ENCODE assay signal across 3 cellular contexts in the genomic region with DNA sequence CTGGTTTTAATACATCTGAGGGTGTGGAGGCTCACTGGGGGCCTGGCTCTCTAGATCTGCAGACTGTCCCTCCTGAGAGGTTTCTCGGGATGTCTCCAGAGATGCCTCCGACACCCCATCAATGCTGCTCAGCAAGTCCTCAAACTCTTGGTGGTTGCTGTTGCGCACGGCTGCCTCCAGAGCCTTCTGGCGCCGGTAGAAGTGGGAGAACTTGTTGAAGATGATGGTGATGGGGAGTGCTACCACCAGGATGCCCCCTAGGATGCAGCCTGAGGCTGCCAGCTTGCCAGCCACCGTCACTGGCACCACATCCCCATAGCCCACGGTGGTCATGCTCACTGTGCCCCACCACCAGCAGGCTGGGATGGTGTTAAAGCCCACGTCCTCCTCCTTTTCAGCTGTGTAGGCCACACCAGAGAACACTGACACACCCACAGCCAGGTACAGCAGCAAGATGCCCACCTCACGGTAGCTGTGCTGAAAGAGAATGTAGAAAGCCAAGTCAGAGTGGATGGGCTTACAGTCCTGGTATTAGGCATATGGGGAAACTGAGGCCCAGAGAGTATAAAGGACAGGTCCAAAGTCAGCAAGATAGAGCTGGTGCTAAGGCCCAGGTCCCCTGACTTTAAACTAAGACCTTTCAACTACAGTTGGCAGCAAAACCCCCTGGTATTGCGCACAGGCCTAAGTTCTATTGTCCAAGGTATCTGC.
TF ChIP-seq lines count a peak whose summit lies in the region.

No MANE protein-coding gene starts in this region.

TF ChIP-seq in SK-N-SH treated with all-trans-retinoic acid at 6 μM for 48 hours, 23 proteins besides CTCF, POLR2A, EP300 and RAD21:
- TF ChIP-seq ESRRG (CRISPR knock-in tag; IDR thresholded peaks at IDR 0.05), result no peak
- TF ChIP-seq, protein P1, sequence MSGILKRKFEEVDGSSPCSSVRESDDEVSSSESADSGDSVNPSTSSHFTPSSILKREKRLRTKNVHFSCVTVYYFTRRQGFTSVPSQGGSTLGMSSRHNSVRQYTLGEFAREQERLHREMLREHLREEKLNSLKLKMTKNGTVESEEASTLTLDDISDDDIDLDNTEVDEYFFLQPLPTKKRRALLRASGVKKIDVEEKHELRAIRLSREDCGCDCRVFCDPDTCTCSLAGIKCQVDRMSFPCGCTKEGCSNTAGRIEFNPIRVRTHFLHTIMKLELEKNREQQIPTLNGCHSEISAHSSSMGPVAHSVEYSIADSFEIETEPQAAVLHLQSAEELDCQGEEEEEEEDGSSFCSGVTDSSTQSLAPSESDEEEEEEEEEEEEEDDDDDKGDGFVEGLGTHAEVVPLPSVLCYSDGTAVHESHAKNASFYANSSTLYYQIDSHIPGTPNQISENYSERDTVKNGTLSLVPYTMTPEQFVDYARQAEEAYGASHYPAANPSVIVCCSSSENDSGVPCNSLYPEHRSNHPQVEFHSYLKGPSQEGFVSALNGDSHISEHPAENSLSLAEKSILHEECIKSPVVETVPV (CRISPR knock-in tag; IDR thresholded peaks at IDR 0.05), result no peak
- no peak for TF ChIP-seq RARB (CRISPR knock-in tag; IDR thresholded peaks at IDR 0.05)
- no peak for TF ChIP-seq ZNF70 (CRISPR knock-in tag; IDR thresholded peaks at IDR 0.05)
- no peak for TF ChIP-seq TOX (CRISPR knock-in tag; IDR thresholded peaks at IDR 0.05; ENCODE audit: borderline replicate concordance)
- no peak for TF ChIP-seq ZC3H10 (CRISPR knock-in tag; IDR thresholded peaks at IDR 0.05)
- TF ChIP-seq ARNTL (CRISPR knock-in tag; IDR thresholded peaks at IDR 0.05; ENCODE audit: borderline replicate concordance, low read depth), result no peak
- no peak for TF ChIP-seq ZFP30 (CRISPR knock-in tag; IDR thresholded peaks at IDR 0.05)
TF ChIP-seq in SK-N-SH treated with all-trans-retinoic acid at 6 μM for 48 hours: peak in this region for 0.

TF ChIP-seq in SK-N-SH, 30 proteins besides CTCF, POLR2A, EP300 and RAD21:
- no peak for TF ChIP-seq FOXM1 (IDR thresholded peaks at IDR 0.05; ENCODE audit: low read depth)
- TF ChIP-seq TCF12 (IDR thresholded peaks at IDR 0.05), result no peak
- no peak for TF ChIP-seq NRF1 (IDR thresholded peaks at IDR 0.05; ENCODE audit: low read depth, low read length)
- TF ChIP-seq RXRA (IDR thresholded peaks at IDR 0.05; ENCODE audit: borderline replicate concordance, low read depth), result no peak
- TF ChIP-seq, protein P2, sequence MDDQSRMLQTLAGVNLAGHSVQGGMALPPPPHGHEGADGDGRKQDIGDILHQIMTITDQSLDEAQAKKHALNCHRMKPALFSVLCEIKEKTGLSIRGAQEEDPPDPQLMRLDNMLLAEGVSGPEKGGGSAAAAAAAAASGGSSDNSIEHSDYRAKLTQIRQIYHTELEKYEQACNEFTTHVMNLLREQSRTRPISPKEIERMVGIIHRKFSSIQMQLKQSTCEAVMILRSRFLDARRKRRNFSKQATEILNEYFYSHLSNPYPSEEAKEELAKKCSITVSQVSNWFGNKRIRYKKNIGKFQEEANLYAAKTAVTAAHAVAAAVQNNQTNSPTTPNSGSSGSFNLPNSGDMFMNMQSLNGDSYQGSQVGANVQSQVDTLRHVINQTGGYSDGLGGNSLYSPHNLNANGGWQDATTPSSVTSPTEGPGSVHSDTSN (IDR thresholded peaks at IDR 0.05), result no peak
- TF ChIP-seq RFX5 (IDR thresholded peaks at IDR 0.05; ENCODE audit: low read length), result no peak
- TF ChIP-seq, protein P3, sequence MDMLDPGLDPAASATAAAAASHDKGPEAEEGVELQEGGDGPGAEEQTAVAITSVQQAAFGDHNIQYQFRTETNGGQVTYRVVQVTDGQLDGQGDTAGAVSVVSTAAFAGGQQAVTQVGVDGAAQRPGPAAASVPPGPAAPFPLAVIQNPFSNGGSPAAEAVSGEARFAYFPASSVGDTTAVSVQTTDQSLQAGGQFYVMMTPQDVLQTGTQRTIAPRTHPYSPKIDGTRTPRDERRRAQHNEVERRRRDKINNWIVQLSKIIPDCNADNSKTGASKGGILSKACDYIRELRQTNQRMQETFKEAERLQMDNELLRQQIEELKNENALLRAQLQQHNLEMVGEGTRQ (IDR thresholded peaks at IDR 0.05; ENCODE audit: borderline replicate concordance, low read depth, low read length), result no peak
- no peak for TF ChIP-seq MXI1 (IDR thresholded peaks at IDR 0.05; ENCODE audit: low read depth, low read length)
- TF ChIP-seq RCOR1 (IDR thresholded peaks at IDR 0.05; ENCODE audit: low read length), result no peak
- TF ChIP-seq FOXJ3 (CRISPR knock-in tag; IDR thresholded peaks at IDR 0.05), result no peak
- TF ChIP-seq YY1 (IDR thresholded peaks at IDR 0.05; ENCODE audit: low read depth), result no peak

TF ChIP-seq in K562, 482 proteins besides CTCF, POLR2A, EP300 and RAD21:
- no peak for TF ChIP-seq TEAD1 (CRISPR knock-in tag; IDR thresholded peaks at IDR 0.05)
- no peak for TF ChIP-seq BRD9 (IDR thresholded peaks at IDR 0.05; ENCODE audit: low read depth, partially characterized antibody)
- TF ChIP-seq PHF21A (IDR thresholded peaks at IDR 0.05; ENCODE audit: borderline replicate concordance, low read depth), result no peak
- no peak for TF ChIP-seq CBX1 (IDR thresholded peaks at IDR 0.05; ENCODE audit: low read depth)
- TF ChIP-seq TRIM24 (IDR thresholded peaks at IDR 0.05), result no peak
- no peak for TF ChIP-seq MXI1 (IDR thresholded peaks at IDR 0.05; ENCODE audit: low read depth, low read length)
- TF ChIP-seq, protein P4, sequence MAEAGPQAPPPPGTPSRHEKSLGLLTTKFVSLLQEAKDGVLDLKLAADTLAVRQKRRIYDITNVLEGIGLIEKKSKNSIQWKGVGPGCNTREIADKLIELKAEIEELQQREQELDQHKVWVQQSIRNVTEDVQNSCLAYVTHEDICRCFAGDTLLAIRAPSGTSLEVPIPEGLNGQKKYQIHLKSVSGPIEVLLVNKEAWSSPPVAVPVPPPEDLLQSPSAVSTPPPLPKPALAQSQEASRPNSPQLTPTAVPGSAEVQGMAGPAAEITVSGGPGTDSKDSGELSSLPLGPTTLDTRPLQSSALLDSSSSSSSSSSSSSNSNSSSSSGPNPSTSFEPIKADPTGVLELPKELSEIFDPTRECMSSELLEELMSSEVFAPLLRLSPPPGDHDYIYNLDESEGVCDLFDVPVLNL (CRISPR knock-in tag; IDR thresholded peaks at IDR 0.05; ENCODE audit: low read depth), result no peak
- no peak for TF ChIP-seq NELFE (IDR thresholded peaks at IDR 0.05; ENCODE audit: insufficient read depth, insufficient read length)
- no peak for TF ChIP-seq MAFG (tag; conservative IDR thresholded peaks at IDR 0.05)
- no peak for TF ChIP-seq NFE2L1 (tag; IDR thresholded peaks at IDR 0.05; ENCODE audit: borderline replicate concordance, low read depth)
- TF ChIP-seq ZNF583 (CRISPR knock-in tag; IDR thresholded peaks at IDR 0.05), result no peak
- TF ChIP-seq, protein P5, sequence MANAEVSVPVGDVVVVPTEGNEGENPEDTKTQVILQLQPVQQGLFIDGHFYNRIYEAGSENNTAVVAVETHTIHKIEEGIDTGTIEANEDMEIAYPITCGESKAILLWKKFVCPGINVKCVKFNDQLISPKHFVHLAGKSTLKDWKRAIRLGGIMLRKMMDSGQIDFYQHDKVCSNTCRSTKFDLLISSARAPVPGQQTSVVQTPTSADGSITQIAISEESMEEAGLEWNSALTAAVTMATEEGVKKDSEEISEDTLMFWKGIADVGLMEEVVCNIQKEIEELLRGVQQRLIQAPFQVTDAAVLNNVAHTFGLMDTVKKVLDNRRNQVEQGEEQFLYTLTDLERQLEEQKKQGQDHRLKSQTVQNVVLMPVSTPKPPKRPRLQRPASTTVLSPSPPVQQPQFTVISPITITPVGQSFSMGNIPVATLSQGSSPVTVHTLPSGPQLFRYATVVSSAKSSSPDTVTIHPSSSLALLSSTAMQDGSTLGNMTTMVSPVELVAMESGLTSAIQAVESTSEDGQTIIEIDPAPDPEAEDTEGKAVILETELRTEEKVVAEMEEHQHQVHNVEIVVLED (CRISPR knock-in tag; IDR thresholded peaks at IDR 0.05), result no peak
- TF ChIP-seq, protein P6, sequence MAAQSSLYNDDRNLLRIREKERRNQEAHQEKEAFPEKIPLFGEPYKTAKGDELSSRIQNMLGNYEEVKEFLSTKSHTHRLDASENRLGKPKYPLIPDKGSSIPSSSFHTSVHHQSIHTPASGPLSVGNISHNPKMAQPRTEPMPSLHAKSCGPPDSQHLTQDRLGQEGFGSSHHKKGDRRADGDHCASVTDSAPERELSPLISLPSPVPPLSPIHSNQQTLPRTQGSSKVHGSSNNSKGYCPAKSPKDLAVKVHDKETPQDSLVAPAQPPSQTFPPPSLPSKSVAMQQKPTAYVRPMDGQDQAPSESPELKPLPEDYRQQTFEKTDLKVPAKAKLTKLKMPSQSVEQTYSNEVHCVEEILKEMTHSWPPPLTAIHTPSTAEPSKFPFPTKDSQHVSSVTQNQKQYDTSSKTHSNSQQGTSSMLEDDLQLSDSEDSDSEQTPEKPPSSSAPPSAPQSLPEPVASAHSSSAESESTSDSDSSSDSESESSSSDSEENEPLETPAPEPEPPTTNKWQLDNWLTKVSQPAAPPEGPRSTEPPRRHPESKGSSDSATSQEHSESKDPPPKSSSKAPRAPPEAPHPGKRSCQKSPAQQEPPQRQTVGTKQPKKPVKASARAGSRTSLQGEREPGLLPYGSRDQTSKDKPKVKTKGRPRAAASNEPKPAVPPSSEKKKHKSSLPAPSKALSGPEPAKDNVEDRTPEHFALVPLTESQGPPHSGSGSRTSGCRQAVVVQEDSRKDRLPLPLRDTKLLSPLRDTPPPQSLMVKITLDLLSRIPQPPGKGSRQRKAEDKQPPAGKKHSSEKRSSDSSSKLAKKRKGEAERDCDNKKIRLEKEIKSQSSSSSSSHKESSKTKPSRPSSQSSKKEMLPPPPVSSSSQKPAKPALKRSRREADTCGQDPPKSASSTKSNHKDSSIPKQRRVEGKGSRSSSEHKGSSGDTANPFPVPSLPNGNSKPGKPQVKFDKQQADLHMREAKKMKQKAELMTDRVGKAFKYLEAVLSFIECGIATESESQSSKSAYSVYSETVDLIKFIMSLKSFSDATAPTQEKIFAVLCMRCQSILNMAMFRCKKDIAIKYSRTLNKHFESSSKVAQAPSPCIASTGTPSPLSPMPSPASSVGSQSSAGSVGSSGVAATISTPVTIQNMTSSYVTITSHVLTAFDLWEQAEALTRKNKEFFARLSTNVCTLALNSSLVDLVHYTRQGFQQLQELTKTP (IDR thresholded peaks at IDR 0.05; ENCODE audit: low read depth in 1 of 2, partially characterized antibody in 2 of 2), result no peak
- TF ChIP-seq, protein P7, sequence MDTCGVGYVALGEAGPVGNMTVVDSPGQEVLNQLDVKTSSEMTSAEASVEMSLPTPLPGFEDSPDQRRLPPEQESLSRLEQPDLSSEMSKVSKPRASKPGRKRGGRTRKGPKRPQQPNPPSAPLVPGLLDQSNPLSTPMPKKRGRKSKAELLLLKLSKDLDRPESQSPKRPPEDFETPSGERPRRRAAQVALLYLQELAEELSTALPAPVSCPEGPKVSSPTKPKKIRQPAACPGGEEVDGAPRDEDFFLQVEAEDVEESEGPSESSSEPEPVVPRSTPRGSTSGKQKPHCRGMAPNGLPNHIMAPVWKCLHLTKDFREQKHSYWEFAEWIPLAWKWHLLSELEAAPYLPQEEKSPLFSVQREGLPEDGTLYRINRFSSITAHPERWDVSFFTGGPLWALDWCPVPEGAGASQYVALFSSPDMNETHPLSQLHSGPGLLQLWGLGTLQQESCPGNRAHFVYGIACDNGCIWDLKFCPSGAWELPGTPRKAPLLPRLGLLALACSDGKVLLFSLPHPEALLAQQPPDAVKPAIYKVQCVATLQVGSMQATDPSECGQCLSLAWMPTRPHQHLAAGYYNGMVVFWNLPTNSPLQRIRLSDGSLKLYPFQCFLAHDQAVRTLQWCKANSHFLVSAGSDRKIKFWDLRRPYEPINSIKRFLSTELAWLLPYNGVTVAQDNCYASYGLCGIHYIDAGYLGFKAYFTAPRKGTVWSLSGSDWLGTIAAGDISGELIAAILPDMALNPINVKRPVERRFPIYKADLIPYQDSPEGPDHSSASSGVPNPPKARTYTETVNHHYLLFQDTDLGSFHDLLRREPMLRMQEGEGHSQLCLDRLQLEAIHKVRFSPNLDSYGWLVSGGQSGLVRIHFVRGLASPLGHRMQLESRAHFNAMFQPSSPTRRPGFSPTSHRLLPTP (IDR thresholded peaks at IDR 0.05; ENCODE audit: borderline replicate concordance, extremely low read depth, insufficient read length), result no peak
- no peak for TF ChIP-seq ZBTB7A (IDR thresholded peaks at IDR 0.05; ENCODE audit: borderline replicate concordance, control insufficient read depth, low read depth, low read length)
TF ChIP-seq in K562: peak in this region for 0.
